Comparison of ENCODE assay signal across 8 cellular contexts in genomic region chr17:50094243-50094752, GRCh38. TPM values are rescaled to one million over a fixed set of nuclear protein-coding genes. Genes with fewer than 3 reads are reported as not detected.
DNase-seq lines count a peak whose midpoint lies in the region; ATAC-seq and TF ChIP-seq lines count a peak whose summit lies in the region.

No MANE protein-coding gene starts in this region.

- DNase-seq in DMS153 treated with DMSO at 0.1 percent for 48 hours (lab: John Stamatoyannopoulos, UW; ENCODE audit: unreplicated experiment) (peak; percentile 63), NCI-H345 (lab: John Stamatoyannopoulos, UW) (peak; percentile 88), chondrocyte (ENCODE audit: low spot score) (no peak), kidney epithelial cell (ENCODE audit: low read depth) (peak; percentile 53)
- peak; percentile 95 for DNase-seq in activated CD4-positive, CD25-positive, alpha-beta regulatory T cell treated with anti-CD3 and anti-CD28 coated beads, Interleukin-2, amount 50 U/mL, for 72 hours
- DNase-seq in stimulated activated CD4-positive, alpha-beta T cell treated with anti-CD3 and anti-CD28 coated beads, Interleukin-15, amount 100 ng/mL, for 1 hour (ENCODE audit: low read depth in 1 of 2, low spot score in 1 of 2) = peak; percentile 81 to 88

- TF ChIP-seq CTCF in chondrocyte (IDR thresholded peaks at IDR 0.05) (peak; percentile 96), kidney epithelial cell (IDR thresholded peaks at IDR 0.05; ENCODE audit: insufficient read depth, low read length, poor library complexity, severe bottlenecking) (peak; percentile 86)

- H3K27ac Mint-ChIP-seq in chondrocyte (ENCODE audit: unreplicated experiment) = peak overlapping the region; percentile 94

- no peaks in the 10 kb centered on the region for H3K27me3 Mint-ChIP-seq in chondrocyte (ENCODE audit: low read depth)

- peak overlapping the region; percentile 94 for H3K4me3 Mint-ChIP-seq in chondrocyte (ENCODE audit: unreplicated experiment)

- H3K36me3 ChIP-seq in kidney epithelial cell (ENCODE audit: control insufficient read depth, insufficient read depth, low read length) = peaks cover 8% of the 10 kb centered on the region

- no peaks in the 10 kb centered on the region for H3K9me3 Mint-ChIP-seq in chondrocyte (ENCODE audit: low read depth)

- H3K4me1 Mint-ChIP-seq in chondrocyte (ENCODE audit: low read depth) = peaks cover 29% of the 10 kb centered on the region

- no peaks in the 10 kb centered on the region for H3K27me3 ChIP-seq in kidney epithelial cell (ENCODE audit: control insufficient read depth, insufficient read depth, low read length)

- peaks cover 15% of the 10 kb centered on the region for H3K36me3 Mint-ChIP-seq in chondrocyte (ENCODE audit: low read depth)

- peak overlapping the region; percentile 87 for H3K4me3 ChIP-seq in kidney epithelial cell (ENCODE audit: low read depth, low read length)

- ATAC-seq in HG03095 (IDR thresholded peaks at IDR 0.05; ENCODE audit: unreplicated experiment) (peak; percentile 44), GM19023 (IDR thresholded peaks at IDR 0.05; ENCODE audit: unreplicated experiment) (no peak)

RNA-seq across cellular contexts. Expression of gene PDK2, which starts 0.9 kb away (rescaled TPM):
- total RNA-seq in chondrocyte (28.9 to 38.0 TPM (median 31.1 TPM) in 3 replicates), kidney epithelial cell (12.7 and 14.5 TPM in 2 replicates)

RNA-seq across cellular contexts. Expression of gene SAMD14, which starts 35.7 kb away (rescaled TPM):
- total RNA-seq in chondrocyte = 26.0 to 29.4 TPM (median 27.6 TPM) in 3 replicates
- total RNA-seq in kidney epithelial cell = 13.3 and 14.7 TPM in 2 replicates

RNA-seq across cellular contexts. Expression of gene ITGA3, which starts 38.4 kb away (rescaled TPM):
- total RNA-seq in chondrocyte (85.8 to 236 TPM (median 216 TPM) in 3 replicates), kidney epithelial cell (1,029 and 1,224 TPM in 2 replicates)

RNA-seq across cellular contexts. Expression of gene PPP1R9B, which starts 56.2 kb away (rescaled TPM):
- 75.4 to 84.2 TPM (median 79.3 TPM) in 3 replicates for total RNA-seq in chondrocyte
- total RNA-seq in kidney epithelial cell = 35.2 and 38.2 TPM in 2 replicates
